8 cellular contexts compared by ENCODE assay signal in genomic region chr1:40036574-40036973, GRCh38. TPM values are rescaled to one million over a fixed set of nuclear protein-coding genes. Genes with fewer than 3 reads are reported as not detected.
DNase-seq lines count a peak whose midpoint lies in the region; ATAC-seq and TF ChIP-seq lines count a peak whose summit lies in the region.

No MANE protein-coding gene starts in this region.

- DNase-seq in IMR-90: peak; percentile 87
- peak; percentile 81 for DNase-seq in adipocyte (ENCODE audit: low read depth)
- DNase-seq in right atrium auricular region (ENCODE audit: low spot score): peak; percentile 82
- peak in 1 of 2 donors; percentile 81 for DNase-seq in suprapubic skin (ENCODE audit: low spot score in 2 of 2)
- DNase-seq in GM19240 (ENCODE audit: insufficient read length, low spot score): no peak
- DNase-seq in SIG-M5 treated with dmso at 0.1 percent for 504 hours (lab: John Stamatoyannopoulos, UW; ENCODE audit: unreplicated experiment): no peak
- no peak for DNase-seq in iPS-NIHi7 (ENCODE audit: extremely low spot score)

- H3K27ac ChIP-seq in IMR-90 (ENCODE audit: insufficient read depth, low read length) (no peak overlapping the region), right atrium auricular region (peak overlapping the region; percentile 81 to 100), suprapubic skin (peak overlapping the region; percentile 39)

- 0 out of 3 replicates have a peak overlapping the region, but pooled peaks have one; percentile 19 for H2BK15ac ChIP-seq in IMR-90 (ENCODE audit: low read depth, low read length)

- no peak for TF ChIP-seq POLR2A in IMR-90 (IDR thresholded peaks at IDR 0.05; ENCODE audit: low read depth, low read length)
- no peak for TF ChIP-seq POLR2A in suprapubic skin (IDR thresholded peaks at IDR 0.05)

- POLR2A ChIA-PET in IMR-90 (lab: Charles Lee; ENCODE audit: unreplicated experiment): no interaction called here

- H3K27me3 ChIP-seq in IMR-90 (ENCODE audit: control insufficient read depth, insufficient read depth, low read length) (no peaks in the 10 kb centered on the region), adipocyte (replicated peaks; ENCODE audit: control insufficient read depth, insufficient read depth, low read length) (no peaks in the 10 kb centered on the region), right atrium auricular region (no peaks in the 10 kb centered on the region), suprapubic skin (no peaks in the 10 kb centered on the region)

- peak overlapping the region; percentile 19 for H2BK5ac ChIP-seq in IMR-90 (ENCODE audit: low read depth, low read length, poor library complexity, severe bottlenecking)

- H4K5ac ChIP-seq in IMR-90 (ENCODE audit: low read depth, low read length): no peak overlapping the region

- no peak overlapping the region for H4K91ac ChIP-seq in IMR-90 (ENCODE audit: insufficient read depth, low read depth, low read length)

- BruUV-seq in IMR-90 (replicated peaks; lab: Mats Ljungman, UMichigan): no TSS peak

- ATAC-seq in IMR-90 (ENCODE audit: low read depth): no peak
- ATAC-seq in HG02642 (IDR thresholded peaks at IDR 0.05; ENCODE audit: poor library complexity, unreplicated experiment): no peak

- H3K4me2 ChIP-seq in IMR-90 (ENCODE audit: low read depth, low read length): peak overlapping the region; percentile 26; the same call in 1 of the 2 replicates

- H3K4me1 ChIP-seq in IMR-90 (ENCODE audit: control insufficient read depth, insufficient read depth, low read length) (peaks cover 5% of the 10 kb centered on the region), adipocyte (ENCODE audit: control insufficient read depth, insufficient read depth, low read length) (peaks cover 29% of the 10 kb centered on the region), right atrium auricular region (peaks cover 0 to 59% of the 10 kb centered on the region in 2 donors), suprapubic skin (peaks cover 48% of the 10 kb centered on the region)

- H3K4me3 ChIP-seq in IMR-90 (ENCODE audit: insufficient read depth, low read depth, low read length) (no peak overlapping the region), adipocyte (ENCODE audit: low read length) (no peak overlapping the region), right atrium auricular region (no peak overlapping the region), suprapubic skin (no peak overlapping the region)

- CTCF ChIA-PET in IMR-90 (lab: Yijun Ruan, JAX): no interaction called here

- H3K56ac ChIP-seq in IMR-90 (ENCODE audit: extremely low read depth, insufficient read depth, low read length): peak overlapping the region; percentile 18; the same call in 1 of the 2 replicates

- H2AK5ac ChIP-seq in IMR-90 (ENCODE audit: low read depth, low read length): peak overlapping the region; percentile 23

- H3K36me3 ChIP-seq in IMR-90 (ENCODE audit: control insufficient read depth, insufficient read depth, low read length) (no peaks in the 10 kb centered on the region), adipocyte (ENCODE audit: control insufficient read depth, insufficient read depth, low read length, severe bottlenecking) (no peaks in the 10 kb centered on the region), right atrium auricular region (no peaks in the 10 kb centered on the region), suprapubic skin (no peaks in the 10 kb centered on the region)

- H3K9me3 ChIP-seq in IMR-90 (ENCODE audit: control insufficient read depth, insufficient read depth, low read length) (no peaks in the 10 kb centered on the region), adipocyte (ENCODE audit: control insufficient read depth, low read length) (no peaks in the 10 kb centered on the region), right atrium auricular region (no peaks in the 10 kb centered on the region), suprapubic skin (no peaks in the 10 kb centered on the region)

- H2BK20ac ChIP-seq in IMR-90 (ENCODE audit: low read depth, low read length): peak overlapping the region; percentile 40; the same call in 1 of the 2 replicates

- H3K18ac ChIP-seq in IMR-90 (ENCODE audit: low read depth, low read length): peak overlapping the region; percentile 16; the same call in 1 of the 2 replicates

- no peak overlapping the region for H3K14ac ChIP-seq in IMR-90 (replicated peaks; ENCODE audit: low read depth, low read length)

- peak overlapping the region; percentile 33; the same call in 1 of the 2 replicates for H2BK120ac ChIP-seq in IMR-90 (ENCODE audit: low read depth, low read length)

- H3K9me1 ChIP-seq in IMR-90 (ENCODE audit: insufficient read depth, low read length): no peaks in the 10 kb centered on the region; the same call in 1 of the 2 replicates

- WGBS in IMR-90 (ENCODE audit: extremely low coverage in 2 of 2, insufficient read length in 1 of 2), 2 experiments: 0% methylated on average over 2 of the region's 4 CpGs; no CpG with 5 or more reads in 1 of the 2 experiments
- 13% methylated on average over 4 of the region's 4 CpGs for WGBS in suprapubic skin

- dilution Hi-C loops in IMR-90 (cut with HindIII; ENCODE audit: low sequenced_read_pairs, unreplicated experiment): no loop called here

- in situ Hi-C loops in IMR-90 (cut with MboI; ENCODE audit: low sequenced_read_pairs): loop anchor here (10.0 kb wide), 1 partner anchor 222 kb away; no protein-coding TSS in a partner anchor

- no peak overlapping the region for H4K8ac ChIP-seq in IMR-90 (ENCODE audit: low read depth in 2 of 2, low read length in 2 of 2)

- H3K4ac ChIP-seq in IMR-90 (ENCODE audit: low read depth, low read length): peak overlapping the region; percentile 53; the same call in 1 of the 2 replicates

- H4K20me1 ChIP-seq in IMR-90 (ENCODE audit: insufficient read depth, low read length): peaks cover 6% of the 10 kb centered on the region

- 0 out of 4 replicates have a peak, but pooled peaks cover 0 to 4% of the 10 kb centered on the region in 2 experiments for H3K79me1 ChIP-seq in IMR-90 (ENCODE audit: low read depth in 1 of 2, low read length in 2 of 2)

- no peak for TF ChIP-seq RAD21 in IMR-90 (IDR thresholded peaks at IDR 0.05; ENCODE audit: low read length)

- TF ChIP-seq CTCF in IMR-90 (conservative IDR thresholded peaks at IDR 0.05; ENCODE audit: low read depth, low read length) (no peak), right atrium auricular region (IDR thresholded peaks at IDR 0.05) (no peak), suprapubic skin (IDR thresholded peaks at IDR 0.05) (no peak)

- peak overlapping the region; percentile 29 for H2AFZ ChIP-seq in IMR-90 (replicated peaks; ENCODE audit: low read length, poor library complexity)

- H2AK9ac ChIP-seq in IMR-90 (replicated peaks; ENCODE audit: low read depth, low read length, poor library complexity): no peak overlapping the region

- H3K9ac ChIP-seq in IMR-90 (ENCODE audit: low read depth, low read length) (no peak overlapping the region), adipocyte (ENCODE audit: low read length) (no peak overlapping the region)

- TF ChIP-seq EP300 in suprapubic skin (IDR thresholded peaks at IDR 0.05): no peak

- H3K23ac ChIP-seq in IMR-90 (ENCODE audit: low read depth, low read length): no peak overlapping the region

- intact Hi-C loops in IMR-90 (cut with micrococcal nuclease): no loop called here

TF ChIP-seq in IMR-90, 13 proteins besides CTCF, POLR2A, EP300 and RAD21:
- TF ChIP-seq MXI1 (IDR thresholded peaks at IDR 0.05; ENCODE audit: borderline replicate concordance, low read depth, low read length) (no peak), BHLHE40 (IDR thresholded peaks at IDR 0.05; ENCODE audit: low read depth, low read length) (no peak), CHD1 (IDR thresholded peaks at IDR 0.05; ENCODE audit: low read depth, low read length) (no peak), MAFK (IDR thresholded peaks at IDR 0.05; ENCODE audit: low read depth, low read length) (no peak), RCOR1 (IDR thresholded peaks at IDR 0.05; ENCODE audit: insufficient replicate concordance, low read length) (no peak), MAZ (IDR thresholded peaks at IDR 0.05; ENCODE audit: borderline replicate concordance, low read depth, low read length) (no peak), SMC3 (IDR thresholded peaks at IDR 0.05; ENCODE audit: low read depth, low read length) (no peak), ELK1 (IDR thresholded peaks at IDR 0.05; ENCODE audit: borderline replicate concordance, low read depth, low read length) (no peak), NFE2L2 (IDR thresholded peaks at IDR 0.05; ENCODE audit: low read depth, low read length) (no peak), CEBPB (IDR thresholded peaks at IDR 0.05; ENCODE audit: low read depth, low read length) (peak; percentile 36; the same call in 1 of the 2 replicates), FOS (IDR thresholded peaks at IDR 0.05; ENCODE audit: low read depth, low read length) (peak; percentile 43)

RNA-seq across cellular contexts. Expression of gene CAP1, which starts 4.0 kb away (rescaled TPM):
- total RNA-seq in IMR-90 (2012; rRNA removed) (756 and 792 TPM in 2 replicates), right atrium auricular region (100 to 1,000 TPM in 1 of 2 donors, 10 to 100 TPM in 1; 58.9 to 111 TPM), suprapubic skin (100 to 1,000 TPM; 102 to 154 (median 123) TPM)
- polyA plus RNA-seq in IMR-90 (2012; rRNA removed): 405 and 434 TPM in 2 replicates
- 135 and 138 TPM in 2 replicates for polyA plus RNA-seq in IMR-90 (2012; cell fraction: cytosol; rRNA removed)
- 70.1 and 267 TPM in 2 replicates for polyA plus RNA-seq in IMR-90 (2012; cell fraction: nucleus; rRNA removed; ENCODE audit: low replicate concordance)

Comparison
In these comparisons a context has a peak if more than half of its experiments do, and no peak if none do; other contexts are left out.
1. DNase-seq: peak in IMR-90 (single experiment), adipocyte (single experiment) and right atrium auricular region (single experiment); none in GM19240 (single experiment), SIG-M5 treated with dmso at 0.1 percent for 504 hours (single experiment) and iPS-NIHi7 (single experiment).